1 cellular context compared by ENCODE assay signal in the genomic region with DNA sequence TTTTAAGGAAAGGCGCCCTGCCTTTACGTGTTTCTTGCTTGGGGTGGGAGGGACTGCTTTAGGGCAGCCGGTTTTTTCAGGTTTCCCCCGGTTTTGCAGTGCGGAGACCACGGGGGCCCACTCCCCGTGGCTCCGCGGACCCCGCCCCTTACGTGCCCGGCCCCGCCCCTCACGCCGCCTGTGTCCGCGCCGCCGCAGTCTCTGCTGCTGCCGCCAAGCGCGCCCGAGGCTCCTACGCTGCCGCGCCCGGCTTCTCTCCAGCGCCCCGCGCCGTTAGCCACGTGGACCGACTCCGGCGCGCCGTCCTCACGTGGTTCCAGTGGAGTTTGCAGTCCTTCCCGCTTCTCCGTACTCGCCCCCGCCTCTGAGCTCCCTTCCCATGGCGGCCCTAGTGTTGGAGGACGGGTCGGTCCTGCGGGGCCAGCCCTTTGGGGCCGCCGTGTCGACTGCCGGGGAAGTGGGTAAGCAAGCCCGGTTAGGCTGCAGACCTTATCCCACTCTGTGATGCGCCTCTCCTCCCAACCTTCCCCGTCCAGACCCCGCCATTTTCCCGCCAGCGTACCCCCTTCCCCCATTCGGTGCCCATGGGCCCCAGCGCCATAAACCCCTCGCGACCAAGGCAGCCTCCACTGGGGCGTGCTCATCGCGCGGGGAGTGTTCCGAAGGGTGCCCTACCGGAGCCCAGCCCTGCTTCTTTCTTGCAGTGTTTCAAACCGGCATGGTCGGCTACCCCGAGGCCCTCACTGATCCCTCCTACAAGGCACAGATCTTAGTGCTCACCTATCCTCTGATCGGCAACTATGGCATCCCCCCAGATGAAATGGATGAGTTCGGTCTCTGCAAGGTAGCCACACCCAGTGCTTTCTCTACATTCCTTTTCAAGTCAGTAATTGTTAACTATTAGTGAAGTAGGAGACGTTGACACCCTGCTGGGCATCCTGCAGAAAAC.
TF ChIP-seq lines count a peak whose summit lies in the region.

CAD (plus strand) TSS at position 197 of the 949 bp plus-strand sequence; CDS start at position 380, 183 bp downstream.

TF ChIP-seq in K562, 482 proteins besides CTCF, POLR2A, EP300 and RAD21 (continued from another document and continues in another):
- TF ChIP-seq CLOCK (CRISPR knock-in tag; IDR thresholded peaks at IDR 0.05; ENCODE audit: borderline replicate concordance) (no peak), MNT (conservative IDR thresholded peaks at IDR 0.05) (peak; percentile 98 to 100), MXD1 (CRISPR knock-in tag; IDR thresholded peaks at IDR 0.05; ENCODE audit: borderline replicate concordance, poor library complexity, severe bottlenecking) (peak; percentile 92), SIN3B (IDR thresholded peaks at IDR 0.05; ENCODE audit: low read depth) (no peak), ZNF695 (CRISPR knock-in tag; IDR thresholded peaks at IDR 0.05) (no peak), SOX6 (IDR thresholded peaks at IDR 0.05) (peak; percentile 19; the same call in 1 of the 2 replicates), GABPB1 (CRISPR knock-in tag; IDR thresholded peaks at IDR 0.05) (peak; percentile 64; the same call in 1 of the 2 replicates), SMAD2 (IDR thresholded peaks at IDR 0.05; ENCODE audit: low read depth, low read length) (no peak), E2F5 (CRISPR knock-in tag; IDR thresholded peaks at IDR 0.05) (peak; percentile 97), ZEB2 (IDR thresholded peaks at IDR 0.05) (no peak), MAZ (CRISPR knock-in tag; conservative IDR thresholded peaks at IDR 0.05 in 1 of 2, IDR thresholded peaks at IDR 0.05 in 1 of 2) (peak; percentile 61 to 72; a peak in 3 of 4 replicates), RBFOX2 (IDR thresholded peaks at IDR 0.05; ENCODE audit: low read depth, low read length) (peak; percentile 95), CBX2 (IDR thresholded peaks at IDR 0.05; ENCODE audit: insufficient read depth, low read length, poor library complexity, severe bottlenecking) (no peak), ZNF780A (CRISPR knock-in tag; IDR thresholded peaks at IDR 0.05) (no peak), BCOR (IDR thresholded peaks at IDR 0.05) (no peak), POLR2H (tag; IDR thresholded peaks at IDR 0.05; ENCODE audit: low read depth) (peak; percentile 73), NFE2 (IDR thresholded peaks at IDR 0.05; ENCODE audit: low read depth) (no peak), NCOA6 (IDR thresholded peaks at IDR 0.05) (no peak), ZNF644 (tag; IDR thresholded peaks at IDR 0.05; ENCODE audit: low read depth) (no peak), E2F6 (IDR thresholded peaks at IDR 0.05; ENCODE audit: borderline replicate concordance in 1 of 2, extremely low read depth in 1 of 2, insufficient read depth in 1 of 2, insufficient read length in 1 of 2, low read depth in 1 of 2, low read length in 1 of 2, poor library complexity in 1 of 2, severe bottlenecking in 1 of 2) (peak; percentile 97), RUNX1 (IDR thresholded peaks at IDR 0.05; ENCODE audit: low read depth) (peak; percentile 7; the same call in 1 of the 2 replicates), ZKSCAN8 (CRISPR knock-in tag; IDR thresholded peaks at IDR 0.05) (no peak), ZBTB17 (CRISPR knock-in tag; IDR thresholded peaks at IDR 0.05) (0 out of 2 replicates have a peak, but pooled peaks have one; percentile 49), PPARD (CRISPR knock-in tag; IDR thresholded peaks at IDR 0.05) (no peak), YY1 (IDR thresholded peaks at IDR 0.05; ENCODE audit: borderline replicate concordance in 1 of 3, control insufficient read depth in 1 of 3, extremely low read depth in 1 of 3, insufficient read depth in 3 of 3, insufficient read length in 1 of 3, insufficient replicate concordance in 2 of 3, low read depth in 1 of 3, low read length in 2 of 3) (peak in 2 of 3 experiments; percentile 19 to 48), EWSR1 (IDR thresholded peaks at IDR 0.05; ENCODE audit: borderline replicate concordance, low read depth, partially characterized antibody) (no peak), YBX1 (IDR thresholded peaks at IDR 0.05) (no peak), NUFIP1 (IDR thresholded peaks at IDR 0.05; ENCODE audit: partially characterized antibody) (no peak), RBM22 (IDR thresholded peaks at IDR 0.05; ENCODE audit: low read depth, low read length, poor library complexity, severe bottlenecking) (peak; percentile 89), GTF3C2 (IDR thresholded peaks at IDR 0.05; ENCODE audit: borderline replicate concordance, extremely low read depth, insufficient read length) (no peak), SRSF3 (IDR thresholded peaks at IDR 0.05; ENCODE audit: insufficient read depth, low read length) (0 out of 2 replicates have a peak, but pooled peaks have one; percentile 85), XRCC4 (IDR thresholded peaks at IDR 0.05; ENCODE audit: extremely low read depth, insufficient read depth, insufficient read length) (no peak), EP400 (IDR thresholded peaks at IDR 0.05) (peak; percentile 99), RAD51 (IDR thresholded peaks at IDR 0.05; ENCODE audit: borderline replicate concordance, low read depth) (peak; percentile 83), ZBTB2 (IDR thresholded peaks at IDR 0.05) (0 out of 2 replicates have a peak, but pooled peaks have one; percentile 42), CBX1 (IDR thresholded peaks at IDR 0.05; ENCODE audit: low read depth) (no peak), NONO (IDR thresholded peaks at IDR 0.05; ENCODE audit: low read depth in 2 of 2, low read length in 1 of 2) (0 out of 4 replicates have a peak, but pooled peaks of 1 of the 2 experiments have one; percentile 20), SMARCA4 (IDR thresholded peaks at IDR 0.05) (0 out of 2 replicates have a peak, but pooled peaks have one; percentile 19), ZNF217 (CRISPR knock-in tag; IDR thresholded peaks at IDR 0.05) (no peak), MTA1 (IDR thresholded peaks at IDR 0.05; ENCODE audit: borderline replicate concordance) (0 out of 2 replicates have a peak, but pooled peaks have one; percentile 15), E2F3 (CRISPR knock-in tag; IDR thresholded peaks at IDR 0.05) (peak; percentile 45; the same call in 1 of the 2 replicates), MCM2 (IDR thresholded peaks at IDR 0.05; ENCODE audit: low read depth) (no peak), PHB (CRISPR knock-in tag; IDR thresholded peaks at IDR 0.05) (no peak), GTF2A2 (tag; IDR thresholded peaks at IDR 0.05) (no peak), ARHGAP35 (IDR thresholded peaks at IDR 0.05; ENCODE audit: partially characterized antibody) (no peak), KLF16 (IDR thresholded peaks at IDR 0.05) (peak; percentile 91), SP1 (CRISPR knock-in tag; IDR thresholded peaks at IDR 0.05) (peak; percentile 86), TEAD4 (IDR thresholded peaks at IDR 0.05; ENCODE audit: low read length) (peak; percentile 46; the same call in 1 of the 2 replicates), TEAD4 (CRISPR knock-in tag; IDR thresholded peaks at IDR 0.05; ENCODE audit: borderline replicate concordance) (no peak), PYGO2 (tag; IDR thresholded peaks at IDR 0.05) (no peak), CCNT2 (IDR thresholded peaks at IDR 0.05; ENCODE audit: borderline replicate concordance, extremely low read depth, insufficient read length, low read depth, low read length) (peak; percentile 89)
- TF ChIP-seq, protein P1, sequence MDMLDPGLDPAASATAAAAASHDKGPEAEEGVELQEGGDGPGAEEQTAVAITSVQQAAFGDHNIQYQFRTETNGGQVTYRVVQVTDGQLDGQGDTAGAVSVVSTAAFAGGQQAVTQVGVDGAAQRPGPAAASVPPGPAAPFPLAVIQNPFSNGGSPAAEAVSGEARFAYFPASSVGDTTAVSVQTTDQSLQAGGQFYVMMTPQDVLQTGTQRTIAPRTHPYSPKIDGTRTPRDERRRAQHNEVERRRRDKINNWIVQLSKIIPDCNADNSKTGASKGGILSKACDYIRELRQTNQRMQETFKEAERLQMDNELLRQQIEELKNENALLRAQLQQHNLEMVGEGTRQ (CRISPR knock-in tag; IDR thresholded peaks at IDR 0.05) = peak; percentile 89
- TF ChIP-seq, protein P2, sequence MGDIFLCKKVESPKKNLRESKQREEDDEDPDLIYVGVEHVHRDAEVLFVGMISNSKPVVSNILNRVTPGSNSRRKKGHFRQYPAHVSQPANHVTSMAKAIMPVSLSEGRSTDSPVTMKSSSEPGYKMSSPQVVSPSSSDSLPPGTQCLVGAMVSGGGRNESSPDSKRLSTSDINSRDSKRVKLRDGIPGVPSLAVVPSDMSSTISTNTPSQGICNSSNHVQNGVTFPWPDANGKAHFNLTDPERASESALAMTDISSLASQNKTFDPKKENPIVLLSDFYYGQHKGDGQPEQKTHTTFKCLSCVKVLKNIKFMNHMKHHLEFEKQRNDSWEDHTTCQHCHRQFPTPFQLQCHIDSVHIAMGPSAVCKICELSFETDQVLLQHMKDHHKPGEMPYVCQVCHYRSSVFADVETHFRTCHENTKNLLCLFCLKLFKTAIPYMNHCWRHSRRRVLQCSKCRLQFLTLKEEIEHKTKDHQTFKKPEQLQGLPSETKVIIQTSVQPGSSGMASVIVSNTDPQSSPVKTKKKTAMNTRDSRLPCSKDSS (IDR thresholded peaks at IDR 0.05; ENCODE audit: low read depth, partially characterized antibody) = no peak
